Comparison of ENCODE assay signal across 18 cellular contexts in the genomic region with DNA sequence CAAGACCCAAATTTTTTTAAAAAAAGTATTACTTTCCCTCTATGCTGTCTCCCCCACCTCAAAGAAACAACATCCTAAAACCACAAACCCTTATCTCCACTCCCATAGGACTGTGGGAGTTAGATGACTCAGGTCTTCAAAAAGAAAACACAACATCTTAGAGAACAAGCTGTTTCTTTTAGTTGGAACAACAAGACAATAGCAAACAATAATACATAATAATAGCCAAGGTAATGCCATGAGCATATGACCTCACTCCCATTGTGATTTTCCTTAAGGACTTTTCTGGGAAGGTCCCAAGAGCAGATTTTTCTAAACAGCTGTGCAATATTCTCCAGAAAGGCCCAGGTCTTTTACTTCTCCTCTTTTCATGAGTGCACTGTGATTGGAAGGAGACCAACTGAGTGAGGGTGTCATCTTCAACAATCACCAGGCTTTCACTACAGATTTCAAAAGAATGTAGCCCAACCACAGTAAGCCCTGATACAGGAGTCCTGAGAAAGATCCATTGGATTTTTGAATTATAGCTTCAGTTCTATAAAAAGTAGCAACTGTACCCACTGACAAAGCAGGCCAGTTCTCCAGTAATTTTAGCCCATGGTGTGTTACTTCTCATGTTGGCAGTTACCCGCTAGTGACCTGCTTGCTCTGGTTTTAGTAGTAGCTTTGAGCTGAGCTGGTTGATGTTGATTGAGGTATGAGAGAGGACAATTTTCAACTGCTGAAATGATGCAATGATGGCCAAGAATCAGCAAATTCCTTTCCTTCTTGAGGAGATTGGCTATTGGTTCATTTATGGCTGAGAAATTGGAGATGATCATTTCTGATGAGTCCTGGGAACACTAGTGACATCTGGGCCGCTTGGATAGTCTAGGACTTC.
DNase-seq lines count a peak whose midpoint lies in the region; ATAC-seq and TF ChIP-seq lines count a peak whose summit lies in the region.
"Had no signal": no experiment of that assay in that cellular context is flagged by ENCODE, and none has a peak within 500 bp of the region (broad histone marks: within the 10 kb centered on the region; RNA-seq: fewer than 3 reads in every experiment).

No MANE protein-coding gene starts in this region.

- no peak for TF ChIP-seq RAD21 in IMR-90 (IDR thresholded peaks at IDR 0.05; ENCODE audit: low read length)

- CTCF ChIA-PET in IMR-90 (lab: Yijun Ruan, JAX), result interaction anchor here (1.1 kb wide), 1 partner anchor 10 kb away, joined by 4 read pairs; no protein-coding TSS in a partner anchor

- no TSS peak for BruUV-seq in IMR-90 (replicated peaks; lab: Mats Ljungman, UMichigan)

- no peak for TF ChIP-seq POLR2A in IMR-90 (IDR thresholded peaks at IDR 0.05; ENCODE audit: low read depth, low read length)

- H4K5ac ChIP-seq in IMR-90 (ENCODE audit: low read depth, low read length), result no peak overlapping the region

- no peak overlapping the region for H2BK5ac ChIP-seq in IMR-90 (ENCODE audit: low read depth, low read length, poor library complexity, severe bottlenecking)

- dilution Hi-C loops in IMR-90 (cut with HindIII; ENCODE audit: low sequenced_read_pairs, unreplicated experiment), result no loop called here

- peak overlapping the region; percentile 16; the same call in 1 of the 2 replicates for H3K4me2 ChIP-seq in IMR-90 (ENCODE audit: low read depth, low read length)

- no peak overlapping the region for H3K18ac ChIP-seq in IMR-90 (ENCODE audit: low read depth, low read length)

- H2AK5ac ChIP-seq in IMR-90 (ENCODE audit: low read depth, low read length), result no peak overlapping the region

- H3K27me3 ChIP-seq in IMR-90 (ENCODE audit: control insufficient read depth, insufficient read depth, low read length) (no peaks in the 10 kb centered on the region), foreskin keratinocyte (no peaks in the 10 kb centered on the region)
- H3K27me3 ChIP-seq: colonic mucosa, testis had no signal

- H3K9me3 ChIP-seq in IMR-90 (ENCODE audit: control insufficient read depth, insufficient read depth, low read length) (no peaks in the 10 kb centered on the region), mesodermal cell (ENCODE audit: control insufficient read depth, low read length) (no peaks in the 10 kb centered on the region)
- H3K9me3 ChIP-seq: colonic mucosa, testis had no signal

- H3K14ac ChIP-seq in IMR-90 (replicated peaks; ENCODE audit: low read depth, low read length), result no peak overlapping the region

- H3K79me1 ChIP-seq in IMR-90 (ENCODE audit: low read depth in 1 of 2, low read length in 2 of 2), result no peaks in the 10 kb centered on the region

- H3K4me1 ChIP-seq in IMR-90 (ENCODE audit: control insufficient read depth, insufficient read depth, low read length), result peaks cover 3% of the 10 kb centered on the region; the same call in 1 of the 2 replicates
- H3K4me1 ChIP-seq in mesodermal cell (ENCODE audit: control insufficient read depth, insufficient read depth, low read length, poor library complexity, severe bottlenecking), result peaks cover 14% of the 10 kb centered on the region
- no peaks in the 10 kb centered on the region for H3K4me1 ChIP-seq in foreskin keratinocyte
- H3K4me1 ChIP-seq: colonic mucosa had no signal

- H3K4me3 ChIP-seq in IMR-90 (ENCODE audit: insufficient read depth, low read depth, low read length) (no peak overlapping the region), mesodermal cell (ENCODE audit: extremely low read depth, insufficient read depth, low read length, poor library complexity, severe bottlenecking) (no peak overlapping the region)
- H3K4me3 ChIP-seq: colonic mucosa, testis had no signal

- no CpG with 5 or more reads among the region's 2 CpGs for WGBS in IMR-90 (ENCODE audit: extremely low coverage in 2 of 2, insufficient read length in 1 of 2), 2 experiments
- WGBS in mesodermal cell (ENCODE audit: insufficient coverage in 2 of 2), 2 experiments, result 89 to 92% methylated on average over 1 to 2 of the region's 2 CpGs

- peak; percentile 11 for DNase-seq in AG08395 (ENCODE audit: low spot score)
- peak; percentile 54 for DNase-seq in IMR-90
- peak; percentile 57 for DNase-seq in dermis blood vessel endothelial cell
- DNase-seq in ureter (ENCODE audit: low spot score), result no peak
- no peak for DNase-seq in foreskin keratinocyte
- DNase-seq in NCI-H146 (lab: John Stamatoyannopoulos, UW), result no peak
- DNase-seq: ACHN; activated CD4-positive, alpha-beta T cell treated with anti-CD3 and anti-CD28 coated beads for 1 hour; activated naive CD8-positive, alpha-beta T cell treated with anti-CD3 and anti-CD28 coated beads, Interleukin-2, amount 10 ng/mL, durations not matched to agents 7 days and 5 days; Calu3; colonic mucosa; MM.1S; NCI-H2029; NCI-H748 treated with DMSO at 0.1 percent for 48 hours; testis had no signal

- in situ Hi-C loops in IMR-90 (cut with MboI; ENCODE audit: low sequenced_read_pairs), result no loop called here

- intact Hi-C loops in IMR-90 (cut with micrococcal nuclease), result no loop called here

- H3K27ac ChIP-seq in IMR-90 (ENCODE audit: insufficient read depth, low read length) (no peak overlapping the region), mesodermal cell (ENCODE audit: low read depth, low read length, severe bottlenecking) (peak overlapping the region; percentile 4), foreskin keratinocyte (no peak overlapping the region)
- H3K27ac ChIP-seq: colonic mucosa, epithelial cell of prostate had no signal

- H2AFZ ChIP-seq in IMR-90 (replicated peaks; ENCODE audit: low read length, poor library complexity), result no peak overlapping the region

- no peak overlapping the region for H3K23ac ChIP-seq in IMR-90 (ENCODE audit: low read depth, low read length)

- ATAC-seq in IMR-90 (ENCODE audit: low read depth) (peak; percentile 35), GM19463 (IDR thresholded peaks at IDR 0.05; ENCODE audit: unreplicated experiment) (no peak), foreskin keratinocyte (no peak)

- no peak overlapping the region for H2BK20ac ChIP-seq in IMR-90 (ENCODE audit: low read depth, low read length)

- POLR2A ChIA-PET in IMR-90 (lab: Charles Lee; ENCODE audit: unreplicated experiment), result no interaction called here

- no peaks in the 10 kb centered on the region for H3K9me1 ChIP-seq in IMR-90 (ENCODE audit: insufficient read depth, low read length)

- no peak overlapping the region for H4K8ac ChIP-seq in IMR-90 (ENCODE audit: low read depth in 2 of 2, low read length in 2 of 2)

- no peak overlapping the region for H3K4ac ChIP-seq in IMR-90 (ENCODE audit: low read depth, low read length)

- no peaks in the 10 kb centered on the region for H3K36me3 ChIP-seq in IMR-90 (ENCODE audit: control insufficient read depth, insufficient read depth, low read length)
- H3K36me3 ChIP-seq in mesodermal cell (ENCODE audit: control insufficient read depth, insufficient read depth, low read length), result no peaks in the 10 kb centered on the region
- H3K36me3 ChIP-seq: colonic mucosa had no signal

- TF ChIP-seq CTCF in IMR-90 (conservative IDR thresholded peaks at IDR 0.05; ENCODE audit: low read depth, low read length) (no peak), foreskin keratinocyte (conservative IDR thresholded peaks at IDR 0.05) (no peak)

- no peaks in the 10 kb centered on the region for H4K20me1 ChIP-seq in IMR-90 (ENCODE audit: insufficient read depth, low read length)

- no peak overlapping the region for H4K91ac ChIP-seq in IMR-90 (ENCODE audit: insufficient read depth, low read depth, low read length)

- no peak overlapping the region for H3K9ac ChIP-seq in IMR-90 (ENCODE audit: low read depth, low read length)

- no peak overlapping the region for H2BK15ac ChIP-seq in IMR-90 (ENCODE audit: low read depth, low read length)

- no peak overlapping the region for H2AK9ac ChIP-seq in IMR-90 (replicated peaks; ENCODE audit: low read depth, low read length, poor library complexity)

- H2BK120ac ChIP-seq in IMR-90 (ENCODE audit: low read depth, low read length), result no peak overlapping the region

- H3K56ac ChIP-seq in IMR-90 (ENCODE audit: extremely low read depth, insufficient read depth, low read length), result no peak overlapping the region

TF ChIP-seq in IMR-90, 13 proteins besides CTCF, POLR2A, EP300 and RAD21:
- no peak for TF ChIP-seq USF2 (IDR thresholded peaks at IDR 0.05; ENCODE audit: low read depth, low read length)
- TF ChIP-seq MAZ (IDR thresholded peaks at IDR 0.05; ENCODE audit: borderline replicate concordance, low read depth, low read length), result no peak
- TF ChIP-seq CEBPB (IDR thresholded peaks at IDR 0.05; ENCODE audit: low read depth, low read length), result peak; percentile 56
- TF ChIP-seq MXI1 (IDR thresholded peaks at IDR 0.05; ENCODE audit: borderline replicate concordance, low read depth, low read length), result no peak
- no peak for TF ChIP-seq BHLHE40 (IDR thresholded peaks at IDR 0.05; ENCODE audit: low read depth, low read length)
- no peak for TF ChIP-seq FOS (IDR thresholded peaks at IDR 0.05; ENCODE audit: low read depth, low read length)
- no peak for TF ChIP-seq RFX5 (IDR thresholded peaks at IDR 0.05; ENCODE audit: low read depth, low read length)
- no peak for TF ChIP-seq CHD1 (IDR thresholded peaks at IDR 0.05; ENCODE audit: low read depth, low read length)

Comparison
In these comparisons a context has a peak if more than half of its experiments do, and no peak if none do; other contexts are left out.
1. DNase-seq: peak in AG08395 (single experiment), IMR-90 (single experiment) and dermis blood vessel endothelial cell (single experiment); none in ureter (single experiment), foreskin keratinocyte (0 of 2) and NCI-H146 (single experiment).